Comparison of ENCODE assay signal across 35 cellular contexts in the genomic region with DNA sequence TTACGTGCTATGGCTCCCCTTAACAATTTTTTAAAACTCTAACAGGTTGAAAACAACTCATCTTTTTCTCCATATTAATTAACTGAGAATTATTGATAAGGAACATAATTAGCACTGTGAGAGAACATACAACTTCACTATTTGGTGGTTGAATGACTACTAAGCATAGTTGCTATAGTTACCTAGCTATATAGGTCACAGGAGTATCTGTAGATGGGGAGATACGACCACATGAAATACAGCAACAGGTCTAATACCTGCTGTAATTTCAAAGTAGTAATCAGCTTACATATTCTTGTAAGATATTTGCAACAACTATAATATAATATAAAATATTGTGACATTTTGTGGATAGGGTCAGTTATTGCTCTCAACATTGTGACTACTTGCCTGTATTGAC.
"Had no signal": no experiment of that assay in that cellular context is flagged by ENCODE, and none has a peak within 500 bp of the region (broad histone marks: within the 10 kb centered on the region; RNA-seq: fewer than 3 reads in every experiment).

No MANE protein-coding gene starts in this region.

- H3K36me3 ChIP-seq: MG63 had no signal

- DNase-seq: Karpas-422, Kasumi-1, MG63, MM.1S, MV-4-11, NCI-H1048, NCI-H1092, NCI-H1092 treated with DMSO at 0.1 percent for 48 hours, NCI-H1105, NCI-H1105 treated with DMSO at 0.1 percent for 48 hours, NCI-H1417, NCI-H1417 treated with DMSO at 0.1 percent for 48 hours, NCI-H1436, NCI-H1436 treated with DMSO at 0.1 percent for 48 hours, NCI-H146, NCI-H1694, NCI-H1694 treated with DMSO at 0.1 percent for 48 hours, NCI-H187, NCI-H187 treated with DMSO at 0.1 percent for 48 hours, NCI-H1930, NCI-H2029, NCI-H2029 treated with DMSO at 0.1 percent for 48 hours, NCI-H2081, NCI-H2081 treated with DMSO at 0.1 percent for 48 hours, NCI-H2107, NCI-H2171, NCI-H2171 treated with DMSO at 0.1 percent for 48 hours, NCI-H2227 treated with DMSO at 0.1 percent for 48 hours, NCI-H226, NCI-H345, NCI-H446, NCI-H446 treated with DMSO at 0.1 percent for 48 hours, NCI-H510A, NCI-H510A treated with DMSO at 0.1 percent for 48 hours, NCI-H524 had no signal

- H3K4me3 ChIP-seq: MG63 had no signal

- H3K9me3 ChIP-seq: MG63 had no signal
